In genomic region chr4:88591787-88592599, GRCh38 we compare ENCODE assay signal across 1 cellular context.
TF ChIP-seq lines count a peak whose summit lies in the region.

Gene HERC3, plus strand, starts transcription at chr4:88592480. Its CDS starts 13,344 bp downstream, at chr4:88605824.

TF ChIP-seq in K562, 482 proteins besides CTCF, POLR2A, EP300 and RAD21 (continued from another document and continues in another):
- TF ChIP-seq ZNF140 (CRISPR knock-in tag; IDR thresholded peaks at IDR 0.05) (no peak), NFYB (IDR thresholded peaks at IDR 0.05; ENCODE audit: extremely low read depth, insufficient read length) (peak; percentile 66), ZNF639 (CRISPR knock-in tag; conservative IDR thresholded peaks at IDR 0.05 in 1 of 2, IDR thresholded peaks at IDR 0.05 in 1 of 2) (0 out of 4 replicates have a peak, but pooled peaks of 1 of the 2 experiments have one; percentile 32), NUFIP1 (IDR thresholded peaks at IDR 0.05; ENCODE audit: partially characterized antibody) (no peak), RBFOX2 (IDR thresholded peaks at IDR 0.05; ENCODE audit: low read depth, low read length) (peak; percentile 70), CBFA2T2 (conservative IDR thresholded peaks at IDR 0.05) (no peak), CHD2 (IDR thresholded peaks at IDR 0.05; ENCODE audit: low read depth, low read length) (peak; percentile 81), BCLAF1 (IDR thresholded peaks at IDR 0.05; ENCODE audit: borderline replicate concordance in 1 of 2, control insufficient read depth in 1 of 2, low read depth in 2 of 2, low read length in 1 of 2) (no peak), ZFPM2 (CRISPR knock-in tag; IDR thresholded peaks at IDR 0.05) (no peak), ZBTB9 (CRISPR knock-in tag; IDR thresholded peaks at IDR 0.05) (no peak), VEZF1 (CRISPR knock-in tag; IDR thresholded peaks at IDR 0.05) (peak; percentile 80), ZNF696 (CRISPR knock-in tag; conservative IDR thresholded peaks at IDR 0.05) (no peak), FOS (IDR thresholded peaks at IDR 0.05; ENCODE audit: extremely low read depth, insufficient read length) (peak; percentile 94), KLF10 (CRISPR knock-in tag; IDR thresholded peaks at IDR 0.05) (no peak), THRA (IDR thresholded peaks at IDR 0.05) (no peak), MCM7 (IDR thresholded peaks at IDR 0.05) (no peak), SRSF3 (IDR thresholded peaks at IDR 0.05; ENCODE audit: insufficient read depth, low read length) (no peak), PHF20 (IDR thresholded peaks at IDR 0.05; ENCODE audit: partially characterized antibody) (peak; percentile 41), ATF3 (IDR thresholded peaks at IDR 0.05) (no peak), ATF3 (CRISPR knock-in tag; conservative IDR thresholded peaks at IDR 0.05) (no peak), HDAC6 (IDR thresholded peaks at IDR 0.05; ENCODE audit: low read depth, low read length) (no peak), TEAD4 (IDR thresholded peaks at IDR 0.05; ENCODE audit: low read length) (0 out of 2 replicates have a peak, but pooled peaks have one; percentile 18), TEAD4 (CRISPR knock-in tag; IDR thresholded peaks at IDR 0.05; ENCODE audit: borderline replicate concordance) (no peak), CAMTA2 (CRISPR knock-in tag; conservative IDR thresholded peaks at IDR 0.05) (no peak), ZFP1 (CRISPR knock-in tag; IDR thresholded peaks at IDR 0.05) (no peak), FOXA1 (IDR thresholded peaks at IDR 0.05; ENCODE audit: borderline replicate concordance) (no peak), TRIM24 (IDR thresholded peaks at IDR 0.05) (no peak), ZNF511 (CRISPR knock-in tag; IDR thresholded peaks at IDR 0.05) (peak; percentile 79), ETS1 (conservative IDR thresholded peaks at IDR 0.05; ENCODE audit: control insufficient read depth, low read depth, low read length) (no peak), KLF6 (CRISPR knock-in tag; IDR thresholded peaks at IDR 0.05; ENCODE audit: borderline replicate concordance) (no peak), ZNF324 (CRISPR knock-in tag; IDR thresholded peaks at IDR 0.05) (no peak), E2F5 (CRISPR knock-in tag; IDR thresholded peaks at IDR 0.05) (no peak), ZNF175 (CRISPR knock-in tag; IDR thresholded peaks at IDR 0.05; ENCODE audit: low read depth) (no peak), PHB2 (IDR thresholded peaks at IDR 0.05; ENCODE audit: low read depth) (no peak), ZFX (CRISPR knock-in tag; IDR thresholded peaks at IDR 0.05) (peak; percentile 94), FOXK2 (conservative IDR thresholded peaks at IDR 0.05 in 1 of 2, IDR thresholded peaks at IDR 0.05 in 1 of 2; ENCODE audit: low read depth in 2 of 2) (0 out of 4 replicates have a peak, but pooled peaks of 1 of the 2 experiments have one; percentile 45), SP2 (IDR thresholded peaks at IDR 0.05; ENCODE audit: extremely low read depth, low read depth, low read length, poor library complexity, severe bottlenecking) (peak; percentile 87), CTBP1 (IDR thresholded peaks at IDR 0.05; ENCODE audit: borderline replicate concordance) (peak; percentile 68), NR4A1 (CRISPR knock-in tag; IDR thresholded peaks at IDR 0.05) (no peak), NR4A1 (tag; IDR thresholded peaks at IDR 0.05) (no peak), ZKSCAN1 (IDR thresholded peaks at IDR 0.05; ENCODE audit: low read depth, low read length) (no peak), MAFG (tag; conservative IDR thresholded peaks at IDR 0.05) (no peak), ATF4 (CRISPR knock-in tag; IDR thresholded peaks at IDR 0.05) (no peak), SIRT6 (IDR thresholded peaks at IDR 0.05; ENCODE audit: low read depth, low read length) (no peak), CBX1 (IDR thresholded peaks at IDR 0.05; ENCODE audit: low read depth) (no peak; the same call in 1 of the 2 replicates), C11orf30 (IDR thresholded peaks at IDR 0.05; ENCODE audit: low read depth) (no peak), FOXJ3 (CRISPR knock-in tag; IDR thresholded peaks at IDR 0.05) (no peak), TCF3 (CRISPR knock-in tag; IDR thresholded peaks at IDR 0.05) (no peak), GTF2E2 (tag; IDR thresholded peaks at IDR 0.05) (no peak), MTA3 (IDR thresholded peaks at IDR 0.05; ENCODE audit: borderline replicate concordance) (peak; percentile 13; the same call in 1 of the 2 replicates), CC2D1A (IDR thresholded peaks at IDR 0.05) (no peak), ELF4 (CRISPR knock-in tag; IDR thresholded peaks at IDR 0.05) (no peak), STAG1 (CRISPR knock-in tag; IDR thresholded peaks at IDR 0.05; ENCODE audit: borderline replicate concordance) (no peak), ZNF740 (CRISPR knock-in tag; IDR thresholded peaks at IDR 0.05) (0 out of 2 replicates have a peak, but pooled peaks have one; percentile 37), ZNF740 (tag; IDR thresholded peaks at IDR 0.05) (no peak), MLX (CRISPR knock-in tag; conservative IDR thresholded peaks at IDR 0.05) (no peak), ILF3 (IDR thresholded peaks at IDR 0.05; ENCODE audit: borderline replicate concordance) (no peak), HDAC8 (tag; IDR thresholded peaks at IDR 0.05) (no peak), PTTG1 (tag; IDR thresholded peaks at IDR 0.05; ENCODE audit: low read depth) (no peak)
